Comparison of ENCODE assay signal across 23 cellular contexts in the genomic region with DNA sequence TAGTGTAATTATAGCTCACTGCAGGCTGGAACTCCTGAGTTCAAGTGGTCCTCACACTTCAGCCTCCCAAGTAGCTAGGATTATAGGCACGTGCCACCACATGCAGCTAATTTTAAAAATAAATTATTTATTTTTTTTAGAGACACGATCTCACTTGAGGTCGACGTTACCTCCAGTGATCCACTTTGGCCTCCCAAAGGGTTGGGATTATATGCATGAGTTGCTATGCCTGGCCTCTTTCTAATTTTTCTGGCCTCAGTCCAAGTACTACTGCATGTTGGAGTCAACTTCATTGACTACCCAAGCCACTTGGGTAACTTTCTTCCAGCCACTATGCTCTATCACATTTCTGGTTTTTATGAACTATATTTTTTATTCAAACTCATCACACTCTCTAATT.
"Had no signal": no experiment of that assay in that cellular context is flagged by ENCODE, and none has a peak within 500 bp of the region (broad histone marks: within the 10 kb centered on the region; RNA-seq: fewer than 3 reads in every experiment).

No MANE protein-coding gene starts in this region.

- FAIRE-seq: astrocyte, K562 had no signal

- H3K27ac ChIP-seq: cardiac muscle cell, PC-9 had no signal

- ATAC-seq: activated CD8-positive, alpha-beta memory T cell treated with anti-CD3 and anti-CD28 coated beads, Interleukin-2, amount 10 ng/mL, durations not matched to agents 7 days and 5 days; activated T-cell treated with anti-CD3 and anti-CD28 coated beads, Interleukin-2, amount 50 U/mL, for 4 hours; activated T-helper 17 cell treated with anti-CD3 and anti-CD28 coated beads, Interleukin-2, amount 50 U/mL, for 72 hours; K562; T-helper 17 cell; WTC11 had no signal

- DNase-seq: activated CD4-positive, alpha-beta T cell treated with anti-CD3 and anti-CD28 coated beads for 48 hours; activated CD4-positive, alpha-beta T cell treated with anti-CD3 and anti-CD28 coated beads, Interleukin-2, amount 50 U/mL, for 48 hours; activated CD4-positive, CD25-positive, alpha-beta regulatory T cell treated with anti-CD3 and anti-CD28 coated beads, Interleukin-2, amount 50 U/mL, for 72 hours; activated CD8-positive, alpha-beta memory T cell treated with anti-CD3 and anti-CD28 coated beads, Interleukin-2, amount 10 ng/mL, durations not matched to agents 7 days and 5 days; activated gamma-delta T cell; activated naive CD4-positive, alpha-beta T cell treated with anti-CD3 and anti-CD28 coated beads for 36 hours; activated T-cell treated with anti-CD3 and anti-CD28 coated beads, Interleukin-2, amount 50 U/mL, for 4 hours; amygdala; Karpas-422; NCI-H1048; NCI-H146; NCI-H1930; NCI-H2227 treated with DMSO at 0.1 percent for 48 hours; NCI-H510A; PC-9; SIG-M5; T-helper 17 cell; T-helper 9 cell had no signal

- H3K36me3 ChIP-seq: cardiac muscle cell had no signal

- H3K4me3 ChIP-seq: cardiac muscle cell, K562, PC-9 had no signal
